Comparison of ENCODE assay signal across 8 cellular contexts in the genomic region with DNA sequence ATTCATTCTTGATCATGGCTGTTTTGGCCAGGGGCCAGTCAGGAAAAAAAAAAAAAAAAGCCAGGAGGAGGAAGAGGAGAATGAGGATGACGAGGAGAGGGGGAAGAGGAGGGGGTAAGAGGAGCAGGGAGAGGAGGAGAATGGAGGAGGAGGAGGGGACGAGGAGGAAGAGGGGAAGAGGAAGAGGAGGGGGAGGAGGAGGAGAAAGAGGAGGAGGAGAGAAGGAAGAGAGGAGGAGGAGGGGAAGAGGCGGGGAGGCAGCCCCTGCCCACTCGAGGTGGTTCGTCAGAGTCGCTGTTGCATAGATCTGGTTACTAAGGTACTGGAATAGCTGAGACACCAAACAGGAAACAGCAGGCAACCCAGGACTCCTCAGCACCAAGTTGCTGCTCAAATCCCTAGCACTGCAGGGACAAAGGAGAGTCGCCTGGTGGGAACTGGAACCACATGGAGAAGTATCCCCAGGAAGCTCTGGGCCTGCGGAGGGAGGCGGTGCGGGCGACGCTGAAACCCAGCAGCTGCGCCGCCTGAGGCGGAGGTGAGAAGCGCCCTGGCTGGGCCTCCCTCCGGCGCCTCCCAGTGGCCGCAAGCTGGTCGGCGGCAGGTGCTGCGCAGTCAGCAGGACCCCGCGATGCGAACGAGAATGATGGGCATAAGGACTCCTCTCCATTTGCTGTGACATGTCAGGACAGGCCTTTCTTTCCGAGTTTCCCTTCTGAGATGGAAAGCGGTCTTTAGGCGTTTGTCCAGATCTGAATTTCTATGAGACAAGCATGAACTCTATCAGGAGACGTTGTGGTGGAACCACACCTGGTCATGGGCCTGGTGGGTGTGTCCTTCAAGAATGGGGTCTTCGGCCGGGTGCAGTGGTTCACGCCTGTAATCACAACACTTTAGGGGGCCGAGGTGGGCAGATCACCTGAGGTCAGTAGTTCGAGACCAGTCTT. TPM values are rescaled to one million over a fixed set of nuclear protein-coding genes. Genes with fewer than 3 reads are reported as not detected.
A peak's percentile ranks its signal among the peaks of the same experiment; 100 is the strongest.
DNase-seq lines count a peak whose midpoint lies in the region; ATAC-seq, FAIRE-seq and TF ChIP-seq lines count a peak whose summit lies in the region.

No MANE protein-coding gene starts in this region.

- H3K4me1 ChIP-seq in HepG2 (ENCODE audit: insufficient read depth, low read length) = peaks cover 7% of the 10 kb centered on the region

- intact Hi-C loops in HepG2 (cut with micrococcal nuclease; ENCODE audit: unreplicated experiment) = no loop called here

- H3K27me3 ChIP-seq in HepG2 (ENCODE audit: control insufficient read depth in 1 of 2, insufficient read depth in 2 of 2, low read length in 2 of 2) = no peaks in the 10 kb centered on the region; a peak in 1 of 5 replicates

- no peak for TF ChIP-seq EP300 in HepG2 (IDR thresholded peaks at IDR 0.05; ENCODE audit: low read depth in 2 of 2, low read length in 2 of 2)
- TF ChIP-seq EP300 in HepG2 (CRISPR knock-in tag; IDR thresholded peaks at IDR 0.05; ENCODE audit: borderline replicate concordance) = no peak

- ATAC-seq in HG02798 (IDR thresholded peaks at IDR 0.05; ENCODE audit: poor library complexity, unreplicated experiment) (peak; percentile 89), HepG2 (peak; percentile 57), GM18519 (IDR thresholded peaks at IDR 0.05; ENCODE audit: low FRiP score, unreplicated experiment) (no peak)

- H3K4me2 ChIP-seq in HepG2 (ENCODE audit: low read depth, low read length) = no peak overlapping the region

- no peak overlapping the region for H2AFZ ChIP-seq in HepG2 (ENCODE audit: low read length)

- TF ChIP-seq CTCF in HepG2 (CRISPR knock-in tag; IDR thresholded peaks at IDR 0.05) = peak; percentile 48

- DNase-seq in GM04503 (ENCODE audit: low read depth) (peak; percentile 16), NCI-H345 (lab: John Stamatoyannopoulos, UW) (peak; percentile 84), dedifferentiated amniotic fluid mesenchymal stem cell (ENCODE audit: extremely low spot score) (peak; percentile 52), HepG2 (ENCODE audit: low spot score) (no peak)
- DNase-seq in activated CD4-positive, alpha-beta T cell treated with anti-CD3 and anti-CD28 coated beads, Interleukin-2, amount 50 U/mL, for 24 hours (ENCODE audit: low read depth in 1 of 2, low spot score in 1 of 2) = peak; percentile 53 to 64
- peak; percentile 60 for DNase-seq in stimulated activated CD4-positive, alpha-beta T cell treated with anti-CD3 and anti-CD28 coated beads, Interleukin-2, amount 100 ng/mL, for 4 hours (ENCODE audit: low read depth)

- H3K4me3 ChIP-seq in HepG2 (replicated peaks in 1 of 3; ENCODE audit: insufficient read depth in 1 of 3, low read depth in 2 of 3, low read length in 3 of 3) = no peak overlapping the region

- no peak overlapping the region for H3K27ac ChIP-seq in HepG2 (ENCODE audit: extremely low read length, insufficient read depth, low read length)

- POLR2A ChIA-PET in HepG2 (lab: Yijun Ruan, JAX) = interaction anchor here (1.1 kb wide), 1 partner anchor 71 kb away, joined by 3 read pairs; no protein-coding TSS in a partner anchor

- in situ Hi-C loops in HepG2 (cut with HindIII; ENCODE audit: extremely low pct_ligation_motif_present, low pct_unique_long_range_greater_than_20kb) = no loop called here

- CTCF ChIA-PET in HepG2 (lab: Yijun Ruan, JAX; ENCODE audit: low intra/inter-chr PET ratio, low total read pairs) = interaction anchor here (1.6 kb wide), 1 partner anchor 142 kb away, joined by 9 read pairs; no protein-coding TSS in a partner anchor

- no peaks in the 10 kb centered on the region for H3K36me3 ChIP-seq in HepG2 (replicated peaks in 1 of 2; ENCODE audit: control insufficient read depth in 1 of 2, insufficient read depth in 2 of 2, low read length in 2 of 2)

- peak; percentile 52 for TF ChIP-seq RAD21 in HepG2 (CRISPR knock-in tag; IDR thresholded peaks at IDR 0.05)

- H4K20me1 ChIP-seq in HepG2 (ENCODE audit: insufficient read depth, low read length) = no peaks in the 10 kb centered on the region

- FAIRE-seq in HepG2 (lab: Jason Lieb, UNC) = no peak

- no peaks in the 10 kb centered on the region for H3K79me2 ChIP-seq in HepG2 (ENCODE audit: insufficient read depth, low read length)

- H3K9me3 ChIP-seq in HepG2 (ENCODE audit: low read length) = no peaks in the 10 kb centered on the region

- TF ChIP-seq POLR2A in HepG2 (IDR thresholded peaks at IDR 0.05; ENCODE audit: insufficient read depth in 1 of 2, low read depth in 2 of 2, low read length in 2 of 2) = no peak

- 81% methylated on average over 35 of the region's 35 CpGs for WGBS in HepG2 (ENCODE audit: low lambda C conversion rate)

- no peak overlapping the region for H3K9ac ChIP-seq in HepG2 (ENCODE audit: insufficient read depth, low read depth, low read length)

- BruUV-seq in HepG2 (replicated peaks; lab: Mats Ljungman, UMichigan) = no TSS peak

TF ChIP-seq in HepG2, 621 proteins besides CTCF, POLR2A, EP300 and RAD21 (continues in another document):
- no peak for TF ChIP-seq MYNN (CRISPR knock-in tag; IDR thresholded peaks at IDR 0.05; ENCODE audit: low read depth)
- TF ChIP-seq ZNF484 (CRISPR knock-in tag; IDR thresholded peaks at IDR 0.05; ENCODE audit: borderline replicate concordance, low read depth) = no peak

RNA-seq across cellular contexts. Expression of a gene that starts 17.5 kb away (rescaled TPM):
- not detected in 2 replicates for total RNA-seq in HepG2 (2016; rRNA removed; fragmentation: Illumina TruSeq; extraction: Trizol)
- not detected in 2 replicates for total RNA-seq in HepG2 (2016; cell fraction: cytosol; rRNA removed; fragmentation: Illumina TruSeq; extraction: Trizol; ENCODE audit: low read depth)
- not detected in 2 replicates for total RNA-seq in HepG2 (2016; cell fraction: insoluble cytoplasmic fraction; rRNA removed; fragmentation: Illumina TruSeq; extraction: Trizol)
- total RNA-seq in HepG2 (2016; cell fraction: membrane; rRNA removed; fragmentation: Illumina TruSeq; extraction: Trizol) = not detected in 2 replicates
- not detected in 2 replicates for total RNA-seq in HepG2 (2016; cell fraction: nucleus; rRNA removed; fragmentation: Illumina TruSeq; extraction: Trizol)
- not detected in 2 replicates for polyA plus RNA-seq in HepG2 (2011; rRNA removed)
- not detected in 2 replicates for polyA plus RNA-seq in HepG2 (2011; cell fraction: cytosol; rRNA removed)
- polyA plus RNA-seq in HepG2 (2011; cell fraction: nucleus; rRNA removed) = not detected in 2 replicates
- polyA plus RNA-seq in HepG2 (2012) = not detected in 2 replicates
- polyA plus RNA-seq in HepG2 (2016; cell fraction: cytosol; fragmentation: Illumina TruSeq; extraction: Trizol; ENCODE audit: low read depth) = not detected in 2 replicates
- polyA plus RNA-seq in HepG2 (2016; cell fraction: insoluble cytoplasmic fraction; fragmentation: Illumina TruSeq; extraction: Trizol; ENCODE audit: low read depth) = not detected in 2 replicates
- polyA plus RNA-seq in HepG2 (2016; cell fraction: membrane; fragmentation: Illumina TruSeq; extraction: Trizol; ENCODE audit: low read depth) = not detected in 2 replicates
- not detected in 2 replicates for polyA plus RNA-seq in HepG2 (2016; cell fraction: nucleus; fragmentation: Illumina TruSeq; extraction: Trizol; ENCODE audit: insufficient read depth, low read depth)
- not detected in 2 replicates for polyA minus RNA-seq in HepG2 (2011; rRNA and poly(A)+ RNA removed; ENCODE audit: low replicate concordance)
- not detected in 2 replicates for polyA minus RNA-seq in HepG2 (2011; cell fraction: cytosol; rRNA and poly(A)+ RNA removed)
- polyA minus RNA-seq in HepG2 (2011; cell fraction: nucleus; rRNA and poly(A)+ RNA removed) = not detected in 2 replicates
